Comparison of ENCODE assay signal across 14 cellular contexts in the genomic region with DNA sequence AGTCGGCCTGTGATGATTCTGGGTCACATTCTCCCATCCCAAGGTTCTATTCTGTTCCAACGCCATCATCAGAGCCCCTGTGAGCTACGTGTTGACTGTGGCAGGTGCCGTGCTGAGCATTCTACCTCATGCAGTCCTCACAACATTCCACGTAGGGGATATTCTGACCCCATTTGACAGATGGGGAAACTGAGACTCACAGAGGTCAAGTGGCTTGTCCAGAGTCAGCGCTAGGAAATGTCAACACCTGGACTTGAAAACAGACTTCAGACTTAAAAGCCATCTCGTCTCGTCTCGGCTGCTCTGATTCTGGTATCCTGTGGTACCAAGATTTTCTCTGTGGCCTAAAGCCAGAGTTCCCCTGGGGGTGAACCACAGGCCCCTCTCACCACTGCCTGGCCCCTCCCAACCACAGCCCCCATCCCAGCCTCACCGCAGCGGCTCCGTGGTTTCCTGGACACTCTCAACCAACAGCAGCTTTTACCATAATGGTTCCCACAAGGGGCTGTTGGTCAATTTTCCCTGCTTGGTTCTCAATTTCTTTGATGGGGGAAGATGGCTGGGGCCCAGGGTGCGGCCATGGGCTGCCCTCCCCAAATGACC. TPM values are rescaled to one million over a fixed set of nuclear protein-coding genes. Genes with fewer than 3 reads are reported as not detected.
DNase-seq lines count a peak whose midpoint lies in the region; ATAC-seq, FAIRE-seq and TF ChIP-seq lines count a peak whose summit lies in the region.
"Had no signal": no experiment of that assay in that cellular context is flagged by ENCODE, and none has a peak within 500 bp of the region (broad histone marks: within the 10 kb centered on the region; RNA-seq: fewer than 3 reads in every experiment).

No MANE protein-coding gene starts in this region.

- H4K8ac ChIP-seq in mesendoderm (ENCODE audit: low read depth, low read length), result no peak overlapping the region

- H3K4me1 ChIP-seq in DND-41 (ENCODE audit: insufficient read depth, low read length) (no peaks in the 10 kb centered on the region), GM12878 (ENCODE audit: control insufficient read depth, insufficient read depth, low read length) (peaks cover 9% of the 10 kb centered on the region), neural progenitor cell (peaks cover 12% of the 10 kb centered on the region), mesendoderm (ENCODE audit: control insufficient read depth, low read depth, low read length) (no peaks in the 10 kb centered on the region)

- H3K36me3 Mint-ChIP-seq in CD14-positive monocyte (no peaks in the 10 kb centered on the region), neural progenitor cell (peaks cover 14% of the 10 kb centered on the region), glutamatergic neuron (ENCODE audit: unreplicated experiment) (peaks cover 20% of the 10 kb centered on the region)

- no peak overlapping the region for H2AK5ac ChIP-seq in mesendoderm (ENCODE audit: low read length)

- H4K20me1 ChIP-seq in DND-41 (ENCODE audit: insufficient read depth, low read length) (no peaks in the 10 kb centered on the region), GM12878 (ENCODE audit: control insufficient read depth, insufficient read depth) (peaks cover 2% of the 10 kb centered on the region; the same call in 1 of the 2 replicates), neural progenitor cell (ENCODE audit: low read depth) (no peaks in the 10 kb centered on the region)

- no peak overlapping the region for H3K4ac ChIP-seq in mesendoderm (ENCODE audit: low read depth, low read length)

- peaks cover 29 to 68% (median 47%) of the 10 kb centered on the region in 3 donors for H3K27me3 Mint-ChIP-seq in CD14-positive monocyte (ENCODE audit: low read depth in 3 of 3)
- peaks cover 3% of the 10 kb centered on the region for H3K27me3 Mint-ChIP-seq in neural progenitor cell (ENCODE audit: insufficient read depth, low read depth)
- peaks cover 7% of the 10 kb centered on the region for H3K27me3 Mint-ChIP-seq in glutamatergic neuron (ENCODE audit: unreplicated experiment)

- H3K79me2 ChIP-seq in DND-41 (ENCODE audit: insufficient read depth, low read length) (no peaks in the 10 kb centered on the region), GM12878 (ENCODE audit: control insufficient read depth, insufficient read depth, low read length) (no peaks in the 10 kb centered on the region), neural progenitor cell (ENCODE audit: low read depth) (no peaks in the 10 kb centered on the region), mesendoderm (ENCODE audit: control insufficient read depth, insufficient read depth, low read length) (no peaks in the 10 kb centered on the region)

- POLR2A ChIA-PET in GM12878 (lab: Charles Lee), result interaction anchor here (0.6 kb wide), 1 partner anchor 14 kb away, joined by 3 read pairs; no protein-coding TSS in a partner anchor

- H3K36me3 ChIP-seq in DND-41 (ENCODE audit: insufficient read depth, low read length) (no peaks in the 10 kb centered on the region), GM12878 (ENCODE audit: control insufficient read depth in 2 of 2, insufficient read depth in 2 of 2, low read length in 1 of 2) (no peaks in the 10 kb centered on the region), neural progenitor cell (peaks cover 4% of the 10 kb centered on the region), mesendoderm (ENCODE audit: control insufficient read depth, insufficient read depth, low read length) (peaks cover 15% of the 10 kb centered on the region)

- SMC1A ChIA-PET in GM12878 (lab: Charles Lee; ENCODE audit: uncharacterized antibody, unreplicated experiment), result no interaction called here

- ATAC-seq in DND-41 (ENCODE audit: insufficient read depth, low read depth) (peak; percentile 47; the same call in 1 of the 3 replicates), GM12878 (peak; percentile 82)
- ATAC-seq: Right ventricle myocardium inferior had no signal

- no peak overlapping the region for H3K56ac ChIP-seq in mesendoderm (ENCODE audit: low read length)

- peak in 1 of 2 experiments; percentile 56; a peak in 1 of 4 replicates for TF ChIP-seq EP300 in GM12878 (IDR thresholded peaks at IDR 0.05; ENCODE audit: borderline replicate concordance in 1 of 2, control insufficient read depth in 1 of 2, low read depth in 2 of 2, low read length in 2 of 2)

- 13% methylated on average over 13 of the region's 13 CpGs for WGBS in GM12878 (ENCODE audit: insufficient coverage, insufficient replicate concordance, low lambda C conversion rate, missing lambda C conversion rate)
- WGBS in mesendoderm (ENCODE audit: extremely low coverage, insufficient coverage, low lambda C conversion rate), result no CpG with 5 or more reads among the region's 13 CpGs

- H3K4me1 Mint-ChIP-seq in CD14-positive monocyte, result peaks cover 12% of the 10 kb centered on the region
- peaks cover 29% of the 10 kb centered on the region for H3K4me1 Mint-ChIP-seq in neural progenitor cell
- H3K4me1 Mint-ChIP-seq in glutamatergic neuron (ENCODE audit: low read depth, unreplicated experiment), result no peaks in the 10 kb centered on the region

- H2BK120ac ChIP-seq in mesendoderm (ENCODE audit: low read depth, low read length), result no peak overlapping the region

- peak; percentile 23 for FAIRE-seq in GM12878 (lab: Jason Lieb, UNC)

- no peak overlapping the region for H4K5ac ChIP-seq in mesendoderm (ENCODE audit: low read length)

- H3K27ac Mint-ChIP-seq in CD14-positive monocyte (peak overlapping the region in 3 of 7 donors; percentile 18 to 52 (median 42)), neural progenitor cell (no peak overlapping the region), glutamatergic neuron (ENCODE audit: unreplicated experiment) (no peak overlapping the region)
- H3K27ac Mint-ChIP-seq: activated naive CD4-positive, alpha-beta T cell treated with anti-CD3 and anti-CD28 coated beads for 36 hours had no signal

- H3K27me3 ChIP-seq in DND-41 (ENCODE audit: insufficient read depth, low read length, poor library complexity) (peaks cover 9% of the 10 kb centered on the region), GM12878 (replicated peaks in 1 of 2; ENCODE audit: control insufficient read depth in 2 of 2, insufficient read depth in 2 of 2, low read length in 1 of 2) (peaks cover 4 to 7% of the 10 kb centered on the region in 2 experiments; a peak in 3 of 4 replicates), neural progenitor cell (no peaks in the 10 kb centered on the region), mesendoderm (ENCODE audit: insufficient read depth, low read length, poor library complexity) (no peaks in the 10 kb centered on the region)

- H2BK15ac ChIP-seq in mesendoderm (replicated peaks; ENCODE audit: low read depth), result no peak overlapping the region

- CTCF ChIA-PET in GM12878 (lab: Yijun Ruan, JAX), result interaction anchor here (0.6 to 2.1 kb wide), 4 partner anchors 40 to 149 kb away, joined by 3 to 11 read pairs (median 4); no protein-coding TSS in a partner anchor

- BruUV-seq in GM12878 (replicated peaks; lab: Mats Ljungman, UMichigan), result no TSS peak

- intact Hi-C loops in GM12878 (cut with micrococcal nuclease; ENCODE audit: unreplicated experiment), result no loop called here
- intact Hi-C loops in CD14-positive monocyte (cut with micrococcal nuclease), result no loop called here

- H3K9me3 ChIP-seq in DND-41 (ENCODE audit: insufficient read depth, low read length, severe bottlenecking) (peaks cover 13% of the 10 kb centered on the region), GM12878 (replicated peaks; ENCODE audit: control insufficient read depth, insufficient read depth, low read length) (no peaks in the 10 kb centered on the region), neural progenitor cell (ENCODE audit: low read depth) (no peaks in the 10 kb centered on the region)

- RAD21 ChIA-PET in GM12878 (lab: Charles Lee; ENCODE audit: unreplicated experiment), result no interaction called here

- H3K9me3 Mint-ChIP-seq in CD14-positive monocyte, result peaks cover 15 to 33% (median 25%) of the 10 kb centered on the region in 7 donors
- H3K9me3 Mint-ChIP-seq in neural progenitor cell, result no peaks in the 10 kb centered on the region
- peaks cover 8% of the 10 kb centered on the region for H3K9me3 Mint-ChIP-seq in glutamatergic neuron (ENCODE audit: unreplicated experiment)
- H3K9me3 Mint-ChIP-seq: activated naive CD4-positive, alpha-beta T cell treated with anti-CD3 and anti-CD28 coated beads for 36 hours had no signal

- H3K4me3 ChIP-seq in DND-41 (ENCODE audit: low read depth in 1 of 2, low read length in 2 of 2) (no peak overlapping the region), GM12878 (no peak overlapping the region), neural progenitor cell (no peak overlapping the region), mesendoderm (ENCODE audit: low read length) (no peak overlapping the region)

- no peak for TF ChIP-seq POLR2A in GM12878 (IDR thresholded peaks at IDR 0.05; ENCODE audit: low read depth, low read length)

- in situ Hi-C loops in GM12878 (cut with MboI), result no loop called here

- no peak overlapping the region for H3K9ac ChIP-seq in DND-41 (ENCODE audit: low read depth, low read length)
- no peak overlapping the region for H3K9ac ChIP-seq in GM12878 (ENCODE audit: control insufficient read depth, insufficient read depth, low read length)
- H3K9ac ChIP-seq in neural progenitor cell, result no peak overlapping the region
- no peak overlapping the region for H3K9ac ChIP-seq in mesendoderm (ENCODE audit: low read length)

- H3K4me3 Mint-ChIP-seq in CD14-positive monocyte (peak overlapping the region in 1 of 2 donors; percentile 57), neural progenitor cell (no peak overlapping the region), glutamatergic neuron (ENCODE audit: unreplicated experiment) (no peak overlapping the region)
- H3K4me3 Mint-ChIP-seq: activated naive CD4-positive, alpha-beta T cell treated with anti-CD3 and anti-CD28 coated beads for 36 hours had no signal

- H3K18ac ChIP-seq in mesendoderm (ENCODE audit: low read length), result no peak overlapping the region

- no peaks in the 10 kb centered on the region for H3K79me1 ChIP-seq in mesendoderm (ENCODE audit: low read length)

- H3K4me2 ChIP-seq in DND-41 (ENCODE audit: insufficient read depth, low read length) (no peak overlapping the region), GM12878 (ENCODE audit: control insufficient read depth, insufficient read depth) (0 out of 2 replicates have a peak overlapping the region, but pooled peaks have one; percentile 17), neural progenitor cell (no peak overlapping the region), mesendoderm (ENCODE audit: low read length) (no peak overlapping the region)

- no peaks in the 10 kb centered on the region for H3F3A ChIP-seq in neural progenitor cell (ENCODE audit: low read depth)

- H2AFZ ChIP-seq in DND-41 (ENCODE audit: low read depth, low read length) (no peak overlapping the region), GM12878 (ENCODE audit: control insufficient read depth, low read depth, low read length) (no peak overlapping the region), neural progenitor cell (replicated peaks) (no peak overlapping the region)

- no peak overlapping the region for H3K23ac ChIP-seq in mesendoderm (ENCODE audit: low read length)

- H3K27ac ChIP-seq in DND-41 (ENCODE audit: low read length) (no peak overlapping the region), GM12878 (ENCODE audit: control insufficient read depth, insufficient read depth) (no peak overlapping the region), neural progenitor cell (no peak overlapping the region), mesendoderm (ENCODE audit: low read depth, low read length) (no peak overlapping the region)
- H3K27ac ChIP-seq: WERI-Rb-1 had no signal

- TF ChIP-seq CTCF in DND-41 (IDR thresholded peaks at IDR 0.05; ENCODE audit: borderline replicate concordance, extremely low read depth, low read length, poor library complexity, severe bottlenecking), result no peak
- no peak for TF ChIP-seq CTCF in GM12878 (IDR thresholded peaks at IDR 0.05 in 2 of 3, conservative IDR thresholded peaks at IDR 0.05 in 1 of 3; ENCODE audit: control insufficient read depth in 2 of 3, extremely low read depth in 1 of 3, insufficient read depth in 1 of 3, low read depth in 3 of 3, low read length in 3 of 3)
- no peak for TF ChIP-seq CTCF in CD14-positive monocyte (IDR thresholded peaks at IDR 0.05)
- no peak for TF ChIP-seq CTCF in neural progenitor cell (IDR thresholded peaks at IDR 0.05)
- no peak for TF ChIP-seq CTCF in glutamatergic neuron (IDR thresholded peaks at IDR 0.05; ENCODE audit: partially characterized antibody, unreplicated experiment)

- no peak for TF ChIP-seq RAD21 in GM12878 (IDR thresholded peaks at IDR 0.05; ENCODE audit: insufficient read depth, low read depth, low read length)

- H2BK5ac ChIP-seq in mesendoderm (ENCODE audit: low read length), result no peak overlapping the region

- DNase-seq in DND-41, result peak; percentile 25
- peak; percentile 45 for DNase-seq in GM19238 (ENCODE audit: insufficient read length, low spot score)
- DNase-seq in MV-4-11 (lab: John Stamatoyannopoulos, UW), result peak; percentile 92
- peak; percentile 15 for DNase-seq in GM12878 (ENCODE audit: low read depth, low spot score)
- DNase-seq in CD14-positive monocyte (ENCODE audit: low spot score), result no peak
- DNase-seq in neural progenitor cell (ENCODE audit: low spot score), result no peak
- no peak for DNase-seq in glutamatergic neuron
- no peak for DNase-seq in mesendoderm
- DNase-seq: activated naive CD4-positive, alpha-beta T cell treated with anti-CD3 and anti-CD28 coated beads for 36 hours; C1 segment of cervical spinal cord; NCI-H1417 treated with DMSO at 0.1 percent for 48 hours; NCI-H524; WERI-Rb-1 had no signal

RNA-seq across cellular contexts. Expression of a gene that starts 39.6 kb away (rescaled TPM):
- 0.06 and 0.24 TPM in 2 replicates for total RNA-seq in GM12878 (2013; cell fraction: nucleolus; rRNA removed)
- total RNA-seq in GM12878 (2014; rRNA removed) (under 0.01 TPM in 1 of 2 replicates, not detected in the other), GM12878 (2014; rRNA removed; fragmentation: Illumina TruSeq; extraction: Trizol) (0.05 and 0.09 TPM in 2 replicates), GM12878 (2021) (0.24 and 0.36 TPM in 2 replicates), neural progenitor cell (ENCODE audit: low replicate concordance) (23.0 and 45.1 TPM in 2 replicates), glutamatergic neuron (ENCODE audit: unreplicated experiment) (41.7 TPM)
- 0.12 TPM for polyA plus RNA-seq in GM12878 (2011; ENCODE audit: low read depth)
- polyA plus RNA-seq in GM12878 (2011; rRNA removed) (0.13 and 0.46 TPM in 2 replicates), GM12878 (2014; fragmentation: Illumina TruSeq; extraction: Trizol) (0.04 TPM in 1 of 2 replicates, not detected in the other), GM12878 (2014; fragmentation: Nextera tagmentation; extraction: Ambion mirVana) (under 1 TPM in 1 of 2 experiments, not detected in 1; under 0.01 TPM), GM12878 (2014; rRNA removed) (0.10 and 0.23 TPM in 2 replicates), GM12878 (2016; fragmentation: Nextera tagmentation; extraction: Ambion mirVana) (under 1 TPM in 1 of 2 experiments, not detected in 1; 0.04 TPM), CD14-positive monocyte (under 1 TPM; 0.05 to 0.12 TPM)
- 0.57 and 0.70 TPM in 2 replicates for polyA plus RNA-seq in GM12878 (2011; cell fraction: cytosol; rRNA removed)
- 0.66 and 0.72 TPM in 2 replicates for polyA plus RNA-seq in GM12878 (2011; cell fraction: nucleus; rRNA removed)
- 0.08 and 0.22 TPM in 2 replicates for polyA plus RNA-seq in GM12878 (2012)
- polyA minus RNA-seq in GM12878 (2011; rRNA and poly(A)+ RNA removed), result 0.37 and 0.67 TPM in 2 replicates
- polyA minus RNA-seq in GM12878 (2011; cell fraction: cytosol; rRNA and poly(A)+ RNA removed), result 1.1 TPM in 1 of 2 replicates, not detected in the other
- polyA minus RNA-seq in GM12878 (2011; cell fraction: nucleus; rRNA and poly(A)+ RNA removed), result 0.24 and 0.38 TPM in 2 replicates
- 18.5 TPM for polyA plus RNA-seq in mesendoderm (2013, experiment 1 of 2)
- polyA plus RNA-seq in mesendoderm (2013, experiment 2 of 2), result 20.4 TPM

Comparison
In these comparisons a context has a peak if more than half of its experiments do, and no peak if none do; other contexts are left out.
1. DNase-seq: peak in DND-41 (single experiment), GM19238 (single experiment), MV-4-11 (single experiment) and GM12878 (single experiment); none in CD14-positive monocyte (single experiment), neural progenitor cell (single experiment), glutamatergic neuron (single experiment) and mesendoderm (single experiment).
2. RNA of a gene that starts 39.6 kb away (total RNA-seq): 41.7 TPM in glutamatergic neuron (single experiment) and 23.0 to 45.1 TPM in neural progenitor cell; under 0.01 to 0.36 TPM in GM12878; every median in the first group is over 10 times any median in the second.